Comparison of ENCODE assay signal across 15 cellular contexts in genomic region chr3:160010578-160010977, GRCh38. TPM values are rescaled to one million over a fixed set of nuclear protein-coding genes. Genes with fewer than 3 reads are reported as not detected.
DNase-seq lines count a peak whose midpoint lies in the region; ATAC-seq and TF ChIP-seq lines count a peak whose summit lies in the region.
"Had no signal": no experiment of that assay in that cellular context is flagged by ENCODE, and none has a peak within 500 bp of the region (broad histone marks: within the 10 kb centered on the region; RNA-seq: fewer than 3 reads in every experiment).

No MANE protein-coding gene starts in this region.

- H3K27ac Mint-ChIP-seq in stimulated activated memory B cell treated with anti-CD40 and anti-IgM and Interleukin-4, amounts not matched to agents 10 μg/mL and 1 μg/mL and 100 μg/mL, for 72 hours = peak overlapping the region; percentile 67
- H3K27ac Mint-ChIP-seq: activated CD4-positive, alpha-beta T cell treated with anti-CD3 and anti-CD28 coated beads for 36 hours; activated naive CD4-positive, alpha-beta T cell treated with anti-CD3 and anti-CD28 coated beads, Interleukin-2, amount 50 U/mL, for 72 hours had no signal

- no peaks in the 10 kb centered on the region for H3K9me3 Mint-ChIP-seq in stimulated activated memory B cell treated with anti-CD40 and anti-IgM and Interleukin-4, amounts not matched to agents 10 μg/mL and 1 μg/mL and 100 μg/mL, for 72 hours
- H3K9me3 Mint-ChIP-seq: activated naive CD4-positive, alpha-beta T cell treated with anti-CD3 and anti-CD28 coated beads, Interleukin-2, amount 50 U/mL, for 72 hours; dendritic cell treated with granulocyte-macrophage colony-stimulating factor and Interleukin-4, amounts not matched to agents 40 ng/mL and 50 ng/mL, for 4 days had no signal

- no peak overlapping the region for H3K4me3 Mint-ChIP-seq in stimulated activated memory B cell treated with anti-CD40 and anti-IgM and Interleukin-4, amounts not matched to agents 10 μg/mL and 1 μg/mL and 100 μg/mL, for 72 hours
- H3K4me3 Mint-ChIP-seq: activated CD4-positive, alpha-beta T cell treated with anti-CD3 and anti-CD28 coated beads for 36 hours; dendritic cell treated with granulocyte-macrophage colony-stimulating factor and Interleukin-4, amounts not matched to agents 40 ng/mL and 50 ng/mL, for 4 days had no signal

- ATAC-seq in GM19025 (IDR thresholded peaks at IDR 0.05; ENCODE audit: low read depth, unreplicated experiment) = peak; percentile 63
- ATAC-seq in GM21737 (IDR thresholded peaks at IDR 0.05; ENCODE audit: unreplicated experiment) = peak; percentile 54
- peak; percentile 61 for ATAC-seq in HG03139 (IDR thresholded peaks at IDR 0.05; ENCODE audit: unreplicated experiment)
- ATAC-seq in stimulated activated memory B cell treated with anti-CD40 and anti-IgM and Interleukin-4, amounts not matched to agents 10 μg/mL and 1 μg/mL and 100 μg/mL, for 72 hours = no peak
- ATAC-seq: activated CD4-positive, alpha-beta T cell treated with anti-CD3 and anti-CD28 coated beads for 36 hours had no signal

- H3K4me1 Mint-ChIP-seq in stimulated activated memory B cell treated with anti-CD40 and anti-IgM and Interleukin-4, amounts not matched to agents 10 μg/mL and 1 μg/mL and 100 μg/mL, for 72 hours = peaks cover 35% of the 10 kb centered on the region

- H3K27me3 Mint-ChIP-seq in stimulated activated memory B cell treated with anti-CD40 and anti-IgM and Interleukin-4, amounts not matched to agents 10 μg/mL and 1 μg/mL and 100 μg/mL, for 72 hours = no peaks in the 10 kb centered on the region
- H3K27me3 Mint-ChIP-seq: activated CD4-positive, alpha-beta T cell treated with anti-CD3 and anti-CD28 coated beads for 36 hours; dendritic cell treated with granulocyte-macrophage colony-stimulating factor and Interleukin-4, amounts not matched to agents 40 ng/mL and 50 ng/mL, for 4 days had no signal

- CTCF ChIA-PET in HEK293T (lab: Yijun Ruan, JAX) = no interaction called here

- POLR2A ChIA-PET in HEK293T (lab: Yijun Ruan, JAX) = no interaction called here

- DNase-seq in NCI-H1417 treated with DMSO at 0.1 percent for 48 hours (lab: John Stamatoyannopoulos, UW) (no peak), HEK293T (ENCODE audit: extremely low spot score) (no peak), ureter (ENCODE audit: low spot score) (no peak)
- DNase-seq: activated CD4-positive, alpha-beta T cell treated with anti-CD3 and anti-CD28 coated beads for 36 hours; KBM-7; NCI-H345; SJCRH30; stimulated activated CD4-positive, alpha-beta T cell treated with anti-CD3 and anti-CD28 coated beads, Interleukin-1b, Interleukin-23, amount 100 ng/mL, for 48 hours had no signal

- no peaks in the 10 kb centered on the region for H3K36me3 Mint-ChIP-seq in stimulated activated memory B cell treated with anti-CD40 and anti-IgM and Interleukin-4, amounts not matched to agents 10 μg/mL and 1 μg/mL and 100 μg/mL, for 72 hours
- H3K36me3 Mint-ChIP-seq: activated naive CD4-positive, alpha-beta T cell treated with anti-CD3 and anti-CD28 coated beads, Interleukin-2, amount 50 U/mL, for 72 hours had no signal

TF ChIP-seq in HEK293T, 16 proteins besides CTCF, POLR2A, EP300 and RAD21:
- no peak for TF ChIP-seq NFRKB (IDR thresholded peaks at IDR 0.05)
- TF ChIP-seq ZNF384 (IDR thresholded peaks at IDR 0.05) = no peak
- TF ChIP-seq ARNT (IDR thresholded peaks at IDR 0.05) = no peak
- TF ChIP-seq FOXA1 (IDR thresholded peaks at IDR 0.05) = no peak
- TF ChIP-seq HDGF (IDR thresholded peaks at IDR 0.05; ENCODE audit: borderline replicate concordance) = no peak
- no peak for TF ChIP-seq FOXM1 (IDR thresholded peaks at IDR 0.05; ENCODE audit: borderline replicate concordance)
- TF ChIP-seq L3MBTL2 (conservative IDR thresholded peaks at IDR 0.05) = no peak
- TF ChIP-seq CTBP1 (IDR thresholded peaks at IDR 0.05; ENCODE audit: borderline replicate concordance) = no peak

RNA-seq across cellular contexts. Expression of gene IL12A, which starts 21.9 kb away (rescaled TPM):
- 1.1 TPM for total RNA-seq in ureter
- total RNA-seq: activated CD4-positive, alpha-beta T cell treated with anti-CD3 and anti-CD28 coated beads for 36 hours; activated naive CD4-positive, alpha-beta T cell treated with anti-CD3 and anti-CD28 coated beads, Interleukin-2, amount 50 U/mL, for 72 hours; osteocyte; SJCRH30 had no signal
